In genomic region chr1:200042119-200042436, GRCh38 we compare ENCODE assay signal across 9 cellular contexts. TPM values are rescaled to one million over a fixed set of nuclear protein-coding genes. Genes with fewer than 3 reads are reported as not detected.
DNase-seq lines count a peak whose midpoint lies in the region; ATAC-seq and TF ChIP-seq lines count a peak whose summit lies in the region.
"Had no signal": no experiment of that assay in that cellular context is flagged by ENCODE, and none has a peak within 500 bp of the region (broad histone marks: within the 10 kb centered on the region; RNA-seq: fewer than 3 reads in every experiment).

No MANE protein-coding gene starts in this region.

- WGBS in ovary, 3 donors: 8 to 10% (median 9%) methylated on average over 18 of the region's 18 CpGs

- H3K4me1 ChIP-seq in NT2/D1 (ENCODE audit: insufficient read depth, insufficient read length): no peaks in the 10 kb centered on the region
- peaks cover 5% of the 10 kb centered on the region for H3K4me1 ChIP-seq in ovary (ENCODE audit: insufficient read depth)

- no peak overlapping the region for H3K27ac ChIP-seq in ovary

- TF ChIP-seq EP300 in ovary (IDR thresholded peaks at IDR 0.05): no peak

- ATAC-seq in HG03469 (IDR thresholded peaks at IDR 0.05; ENCODE audit: unreplicated experiment) (no peak), GM18909 (IDR thresholded peaks at IDR 0.05; ENCODE audit: poor library complexity, unreplicated experiment) (no peak), HG02870 (IDR thresholded peaks at IDR 0.05; ENCODE audit: unreplicated experiment) (no peak)

- TF ChIP-seq CTCF in AG10803 (conservative IDR thresholded peaks at IDR 0.05; ENCODE audit: low read length) (no peak), fibroblast of villous mesenchyme (IDR thresholded peaks at IDR 0.05; ENCODE audit: insufficient read depth, low read depth, low read length) (no peak), ovary (IDR thresholded peaks at IDR 0.05) (no peak)

- DNase-seq in AG10803 (ENCODE audit: low read depth) (no peak), NT2/D1 (ENCODE audit: low read depth, low spot score) (no peak), fibroblast of villous mesenchyme (ENCODE audit: low read depth) (no peak), ovary (no peak), MG63 (no peak)
- DNase-seq: NCI-H82 had no signal

- H3K4me3 ChIP-seq in AG10803 (ENCODE audit: low read length): peak overlapping the region; percentile 67
- peak overlapping the region; percentile 40 for H3K4me3 ChIP-seq in NT2/D1 (ENCODE audit: insufficient read length, low read depth)
- peak overlapping the region; percentile 32 for H3K4me3 ChIP-seq in fibroblast of villous mesenchyme (ENCODE audit: low read depth, low read length)
- peak overlapping the region; percentile 15 for H3K4me3 ChIP-seq in ovary
- no peak overlapping the region for H3K4me3 ChIP-seq in MG63

- H3K9ac ChIP-seq in NT2/D1 (ENCODE audit: insufficient read length, low read depth): peak overlapping the region; percentile 24

- no peak for TF ChIP-seq POLR2A in ovary (IDR thresholded peaks at IDR 0.05)

- H3K9me3 ChIP-seq in NT2/D1 (ENCODE audit: insufficient read depth, low read length): no peaks in the 10 kb centered on the region
- H3K9me3 ChIP-seq in ovary: no peaks in the 10 kb centered on the region
- no peaks in the 10 kb centered on the region for H3K9me3 ChIP-seq in MG63

- intact Hi-C loops in ovary (cut with DNase I): no loop called here

- H3K36me3 ChIP-seq in NT2/D1 (ENCODE audit: insufficient read depth, insufficient read length, low read length) (no peaks in the 10 kb centered on the region), ovary (no peaks in the 10 kb centered on the region), MG63 (no peaks in the 10 kb centered on the region)

- peaks cover 91% of the 10 kb centered on the region for H3K27me3 ChIP-seq in NT2/D1 (ENCODE audit: insufficient read depth, insufficient read length)
- no peaks in the 10 kb centered on the region for H3K27me3 ChIP-seq in ovary
- H3K27me3 ChIP-seq in MG63: peaks cover 71% of the 10 kb centered on the region

RNA-seq across cellular contexts. Expression of gene NR5A2, which starts 14.6 kb away (rescaled TPM):
- under 0.01 TPM in 1 of 2 replicates, not detected in the other for total RNA-seq in fibroblast of villous mesenchyme
- 1 to 10 TPM; 1.5 to 6.0 (median 2.3) TPM for total RNA-seq in ovary
- polyA plus RNA-seq in ovary: 10 to 100 TPM in 1 of 2 donors, 1 to 10 TPM in 1; 4.1 to 45.8 TPM
- total RNA-seq in MG63 (2014; rRNA removed; shearing (Covaris generic); ENCODE audit: low replicate concordance): not detected in 2 replicates
